In the genomic region with DNA sequence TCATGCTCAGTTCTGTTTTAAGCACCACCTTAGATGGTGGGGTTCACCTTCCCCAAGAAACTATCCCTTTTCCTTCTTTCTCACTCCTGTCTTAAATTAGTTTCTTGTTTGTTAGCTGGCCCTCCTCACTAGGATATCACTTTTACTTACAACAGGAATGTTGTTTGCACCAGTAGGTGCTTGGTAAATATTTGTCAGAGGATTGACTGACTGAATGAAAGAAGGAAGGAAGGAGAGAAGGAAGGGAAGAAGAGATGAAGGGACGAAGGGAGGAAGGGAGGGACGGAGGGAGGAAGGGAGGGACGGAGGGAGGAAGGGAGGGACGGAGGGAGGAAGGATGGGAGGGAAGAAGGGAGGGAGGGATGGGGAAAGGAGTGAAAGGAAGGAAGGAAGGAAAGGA, we compare ENCODE assay signal across 2 cellular contexts.
TF ChIP-seq lines count a peak whose summit lies in the region.

No MANE protein-coding gene starts in this region.

TF ChIP-seq in HepG2, 621 proteins besides CTCF, POLR2A, EP300 and RAD21:
- TF ChIP-seq PCBP1 (IDR thresholded peaks at IDR 0.05; ENCODE audit: borderline replicate concordance, low read depth, low read length) (0 out of 2 replicates have a peak, but pooled peaks have one; percentile 26), EZH2 (conservative IDR thresholded peaks at IDR 0.05; ENCODE audit: low read depth, low read length) (no peak), MIXL1 (CRISPR knock-in tag; IDR thresholded peaks at IDR 0.05) (no peak), ZNF773 (CRISPR knock-in tag; IDR thresholded peaks at IDR 0.05; ENCODE audit: borderline replicate concordance) (no peak)
- TF ChIP-seq, protein P1, sequence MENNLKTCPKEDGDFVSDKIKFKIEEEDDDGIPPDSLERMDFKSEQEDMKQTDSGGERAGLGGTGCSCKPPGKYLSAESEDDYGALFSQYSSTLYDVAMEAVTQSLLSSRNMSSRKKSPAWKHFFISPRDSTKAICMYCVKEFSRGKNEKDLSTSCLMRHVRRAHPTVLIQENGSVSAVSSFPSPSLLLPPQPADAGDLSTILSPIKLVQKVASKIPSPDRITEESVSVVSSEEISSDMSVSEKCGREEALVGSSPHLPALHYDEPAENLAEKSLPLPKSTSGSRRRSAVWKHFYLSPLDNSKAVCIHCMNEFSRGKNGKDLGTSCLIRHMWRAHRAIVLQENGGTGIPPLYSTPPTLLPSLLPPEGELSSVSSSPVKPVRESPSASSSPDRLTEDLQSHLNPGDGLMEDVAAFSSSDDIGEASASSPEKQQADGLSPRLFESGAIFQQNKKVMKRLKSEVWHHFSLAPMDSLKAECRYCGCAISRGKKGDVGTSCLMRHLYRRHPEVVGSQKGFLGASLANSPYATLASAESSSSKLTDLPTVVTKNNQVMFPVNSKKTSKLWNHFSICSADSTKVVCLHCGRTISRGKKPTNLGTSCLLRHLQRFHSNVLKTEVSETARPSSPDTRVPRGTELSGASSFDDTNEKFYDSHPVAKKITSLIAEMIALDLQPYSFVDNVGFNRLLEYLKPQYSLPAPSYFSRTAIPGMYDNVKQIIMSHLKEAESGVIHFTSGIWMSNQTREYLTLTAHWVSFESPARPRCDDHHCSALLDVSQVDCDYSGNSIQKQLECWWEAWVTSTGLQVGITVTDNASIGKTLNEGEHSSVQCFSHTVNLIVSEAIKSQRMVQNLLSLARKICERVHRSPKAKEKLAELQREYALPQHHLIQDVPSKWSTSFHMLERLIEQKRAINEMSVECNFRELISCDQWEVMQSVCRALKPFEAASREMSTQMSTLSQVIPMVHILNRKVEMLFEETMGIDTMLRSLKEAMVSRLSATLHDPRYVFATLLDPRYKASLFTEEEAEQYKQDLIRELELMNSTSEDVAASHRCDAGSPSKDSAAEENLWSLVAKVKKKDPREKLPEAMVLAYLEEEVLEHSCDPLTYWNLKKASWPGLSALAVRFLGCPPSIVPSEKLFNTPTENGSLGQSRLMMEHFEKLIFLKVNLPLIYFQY (CRISPR knock-in tag; IDR thresholded peaks at IDR 0.05; ENCODE audit: borderline replicate concordance): no peak
- TF ChIP-seq, protein P2, sequence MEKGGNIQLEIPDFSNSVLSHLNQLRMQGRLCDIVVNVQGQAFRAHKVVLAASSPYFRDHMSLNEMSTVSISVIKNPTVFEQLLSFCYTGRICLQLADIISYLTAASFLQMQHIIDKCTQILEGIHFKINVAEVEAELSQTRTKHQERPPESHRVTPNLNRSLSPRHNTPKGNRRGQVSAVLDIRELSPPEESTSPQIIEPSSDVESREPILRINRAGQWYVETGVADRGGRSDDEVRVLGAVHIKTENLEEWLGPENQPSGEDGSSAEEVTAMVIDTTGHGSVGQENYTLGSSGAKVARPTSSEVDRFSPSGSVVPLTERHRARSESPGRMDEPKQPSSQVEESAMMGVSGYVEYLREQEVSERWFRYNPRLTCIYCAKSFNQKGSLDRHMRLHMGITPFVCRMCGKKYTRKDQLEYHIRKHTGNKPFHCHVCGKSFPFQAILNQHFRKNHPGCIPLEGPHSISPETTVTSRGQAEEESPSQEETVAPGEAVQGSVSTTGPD (CRISPR knock-in tag; IDR thresholded peaks at IDR 0.05): no peak

TF ChIP-seq in K562, 482 proteins besides CTCF, POLR2A, EP300 and RAD21:
- TF ChIP-seq SAP30 (IDR thresholded peaks at IDR 0.05; ENCODE audit: borderline replicate concordance, insufficient read depth, low read depth, low read length, poor library complexity, severe bottlenecking) (no peak), TAL1 (IDR thresholded peaks at IDR 0.05) (no peak), BACH1 (tag; IDR thresholded peaks at IDR 0.05) (no peak), FUS (optimal IDR thresholded peaks at IDR 0.05; ENCODE audit: low read depth, low read length) (no peak)
